In the genomic region with DNA sequence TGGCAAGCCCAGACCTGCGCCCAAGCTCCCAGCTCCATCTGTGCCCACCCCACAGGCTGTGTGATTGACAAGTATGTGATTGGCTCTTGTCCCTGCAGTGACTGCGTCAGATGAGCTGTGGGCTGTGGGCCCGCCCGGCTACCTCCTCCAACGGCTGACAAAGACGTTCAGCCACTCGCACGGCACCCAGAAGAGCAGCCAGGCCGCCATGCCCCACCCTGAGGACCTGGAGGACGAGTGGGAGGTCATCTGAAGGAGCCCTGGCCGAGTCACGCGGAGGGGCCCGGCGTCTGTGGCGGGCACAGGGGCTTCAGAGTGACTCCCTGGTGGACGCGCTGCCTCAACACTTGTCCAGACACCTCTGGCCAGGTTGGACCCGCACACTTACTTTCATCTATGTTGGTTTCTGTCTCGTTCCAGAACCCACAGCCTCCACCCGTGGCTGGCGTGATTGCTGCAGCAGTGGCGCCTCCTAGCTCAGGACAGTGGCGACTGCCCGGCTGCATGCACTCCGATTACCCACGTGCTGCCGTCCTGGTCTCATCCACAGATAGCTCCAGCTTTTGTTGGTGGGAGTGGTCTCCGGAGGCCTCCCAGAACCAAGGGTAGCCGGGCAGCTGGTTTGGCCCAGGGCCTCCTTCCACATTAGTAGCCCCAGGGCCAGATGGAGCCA, we compare ENCODE assay signal across 1 cellular context.
TF ChIP-seq lines count a peak whose summit lies in the region.

No MANE protein-coding gene starts in this region.

TF ChIP-seq in GM23338, 12 proteins besides CTCF, POLR2A, EP300 and RAD21 (continued from another document):
- TF ChIP-seq, protein P1, sequence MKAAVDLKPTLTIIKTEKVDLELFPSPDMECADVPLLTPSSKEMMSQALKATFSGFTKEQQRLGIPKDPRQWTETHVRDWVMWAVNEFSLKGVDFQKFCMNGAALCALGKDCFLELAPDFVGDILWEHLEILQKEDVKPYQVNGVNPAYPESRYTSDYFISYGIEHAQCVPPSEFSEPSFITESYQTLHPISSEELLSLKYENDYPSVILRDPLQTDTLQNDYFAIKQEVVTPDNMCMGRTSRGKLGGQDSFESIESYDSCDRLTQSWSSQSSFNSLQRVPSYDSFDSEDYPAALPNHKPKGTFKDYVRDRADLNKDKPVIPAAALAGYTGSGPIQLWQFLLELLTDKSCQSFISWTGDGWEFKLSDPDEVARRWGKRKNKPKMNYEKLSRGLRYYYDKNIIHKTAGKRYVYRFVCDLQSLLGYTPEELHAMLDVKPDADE (IDR thresholded peaks at IDR 0.05), result no peak
- TF ChIP-seq ZNF114 (CRISPR knock-in tag; IDR thresholded peaks at IDR 0.05), result no peak
